1 cellular context compared by ENCODE assay signal in the genomic region with DNA sequence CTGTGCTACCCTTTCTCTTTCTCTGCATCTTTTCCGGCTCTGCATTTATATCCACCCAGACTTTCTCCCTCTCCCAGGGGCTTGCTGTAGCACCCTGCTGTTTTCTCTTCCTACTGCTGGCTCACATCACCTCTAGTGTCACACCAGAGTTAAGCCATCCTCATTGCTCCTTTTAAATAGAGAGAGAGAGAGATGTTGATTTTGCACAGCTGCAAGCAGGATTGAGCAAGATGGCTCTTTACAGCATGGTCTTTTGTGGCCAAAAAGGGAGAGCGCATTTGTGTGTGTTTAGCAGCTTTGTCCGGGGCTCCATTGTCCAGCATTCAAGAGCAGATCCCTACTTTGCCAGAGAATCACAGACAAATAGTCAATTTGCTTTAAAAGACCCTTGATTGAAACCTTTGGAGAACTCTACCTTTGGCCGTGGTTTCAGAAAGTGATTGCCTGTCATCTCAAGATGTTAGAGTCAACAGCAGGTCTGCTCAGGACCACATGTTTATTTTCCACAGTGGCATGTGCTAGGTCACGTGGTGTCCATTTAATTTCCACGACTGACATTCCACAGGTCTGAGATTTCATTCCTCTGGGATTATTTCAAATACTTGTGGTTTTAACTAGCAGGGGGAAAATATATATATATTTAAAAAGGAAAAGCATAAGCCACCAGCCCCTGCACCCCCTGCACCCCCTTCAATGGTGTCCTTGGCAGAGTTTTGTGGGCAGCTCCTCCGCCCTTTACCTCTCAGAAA.
TF ChIP-seq lines count a peak whose summit lies in the region.

No MANE protein-coding gene starts in this region.

TF ChIP-seq in SK-N-SH treated with all-trans-retinoic acid at 6 μM for 48 hours, 23 proteins besides CTCF, POLR2A, EP300 and RAD21 (continued from another document):
- TF ChIP-seq, protein P1, sequence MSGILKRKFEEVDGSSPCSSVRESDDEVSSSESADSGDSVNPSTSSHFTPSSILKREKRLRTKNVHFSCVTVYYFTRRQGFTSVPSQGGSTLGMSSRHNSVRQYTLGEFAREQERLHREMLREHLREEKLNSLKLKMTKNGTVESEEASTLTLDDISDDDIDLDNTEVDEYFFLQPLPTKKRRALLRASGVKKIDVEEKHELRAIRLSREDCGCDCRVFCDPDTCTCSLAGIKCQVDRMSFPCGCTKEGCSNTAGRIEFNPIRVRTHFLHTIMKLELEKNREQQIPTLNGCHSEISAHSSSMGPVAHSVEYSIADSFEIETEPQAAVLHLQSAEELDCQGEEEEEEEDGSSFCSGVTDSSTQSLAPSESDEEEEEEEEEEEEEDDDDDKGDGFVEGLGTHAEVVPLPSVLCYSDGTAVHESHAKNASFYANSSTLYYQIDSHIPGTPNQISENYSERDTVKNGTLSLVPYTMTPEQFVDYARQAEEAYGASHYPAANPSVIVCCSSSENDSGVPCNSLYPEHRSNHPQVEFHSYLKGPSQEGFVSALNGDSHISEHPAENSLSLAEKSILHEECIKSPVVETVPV (CRISPR knock-in tag; IDR thresholded peaks at IDR 0.05): no peak
- no peak for TF ChIP-seq ZNF70 (CRISPR knock-in tag; IDR thresholded peaks at IDR 0.05)
- TF ChIP-seq ZNF565 (CRISPR knock-in tag; conservative IDR thresholded peaks at IDR 0.05; ENCODE audit: low read depth): no peak
- no peak for TF ChIP-seq BACH2 (CRISPR knock-in tag; IDR thresholded peaks at IDR 0.05; ENCODE audit: borderline replicate concordance)
- TF ChIP-seq ARNTL (CRISPR knock-in tag; IDR thresholded peaks at IDR 0.05; ENCODE audit: borderline replicate concordance, low read depth): no peak
- no peak for TF ChIP-seq RARB (CRISPR knock-in tag; IDR thresholded peaks at IDR 0.05)
- no peak for TF ChIP-seq TOX (CRISPR knock-in tag; IDR thresholded peaks at IDR 0.05; ENCODE audit: borderline replicate concordance)
- no peak for TF ChIP-seq ZC3H10 (CRISPR knock-in tag; IDR thresholded peaks at IDR 0.05)
- TF ChIP-seq GLIS3 (CRISPR knock-in tag; IDR thresholded peaks at IDR 0.05): no peak
- TF ChIP-seq ESRRG (CRISPR knock-in tag; IDR thresholded peaks at IDR 0.05): no peak
